ENCODE assay signal across 1 cellular context in the genomic region with DNA sequence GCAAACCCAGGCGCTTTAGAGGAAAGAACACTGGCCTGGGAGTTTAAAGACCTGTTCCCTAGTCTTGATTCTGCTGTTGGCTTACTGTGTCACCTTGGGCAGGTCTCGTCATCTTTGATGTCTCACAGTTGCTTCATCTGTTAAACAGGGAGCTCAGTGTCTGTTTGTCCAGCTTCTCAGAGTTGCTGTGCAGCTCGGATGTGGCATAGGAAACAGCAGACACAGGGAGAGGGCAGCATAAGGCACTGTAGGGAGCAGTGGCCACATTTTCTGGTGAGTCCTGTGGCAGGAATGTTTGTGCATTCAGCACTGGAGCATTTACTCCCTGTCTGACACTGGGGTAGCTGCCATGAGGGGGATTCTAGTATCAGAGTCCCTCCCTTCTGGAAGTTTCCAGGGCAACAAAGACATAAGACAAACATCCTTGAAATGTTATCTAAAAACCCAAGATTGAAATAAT.
TF ChIP-seq lines count a peak whose summit lies in the region.

No MANE protein-coding gene starts in this region.

TF ChIP-seq in WTC11, 78 proteins besides CTCF, POLR2A, EP300 and RAD21 (continued from another document):
- TF ChIP-seq, protein P1, sequence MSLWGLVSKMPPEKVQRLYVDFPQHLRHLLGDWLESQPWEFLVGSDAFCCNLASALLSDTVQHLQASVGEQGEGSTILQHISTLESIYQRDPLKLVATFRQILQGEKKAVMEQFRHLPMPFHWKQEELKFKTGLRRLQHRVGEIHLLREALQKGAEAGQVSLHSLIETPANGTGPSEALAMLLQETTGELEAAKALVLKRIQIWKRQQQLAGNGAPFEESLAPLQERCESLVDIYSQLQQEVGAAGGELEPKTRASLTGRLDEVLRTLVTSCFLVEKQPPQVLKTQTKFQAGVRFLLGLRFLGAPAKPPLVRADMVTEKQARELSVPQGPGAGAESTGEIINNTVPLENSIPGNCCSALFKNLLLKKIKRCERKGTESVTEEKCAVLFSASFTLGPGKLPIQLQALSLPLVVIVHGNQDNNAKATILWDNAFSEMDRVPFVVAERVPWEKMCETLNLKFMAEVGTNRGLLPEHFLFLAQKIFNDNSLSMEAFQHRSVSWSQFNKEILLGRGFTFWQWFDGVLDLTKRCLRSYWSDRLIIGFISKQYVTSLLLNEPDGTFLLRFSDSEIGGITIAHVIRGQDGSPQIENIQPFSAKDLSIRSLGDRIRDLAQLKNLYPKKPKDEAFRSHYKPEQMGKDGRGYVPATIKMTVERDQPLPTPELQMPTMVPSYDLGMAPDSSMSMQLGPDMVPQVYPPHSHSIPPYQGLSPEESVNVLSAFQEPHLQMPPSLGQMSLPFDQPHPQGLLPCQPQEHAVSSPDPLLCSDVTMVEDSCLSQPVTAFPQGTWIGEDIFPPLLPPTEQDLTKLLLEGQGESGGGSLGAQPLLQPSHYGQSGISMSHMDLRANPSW (CRISPR knock-in tag; conservative IDR thresholded peaks at IDR 0.05; ENCODE audit: low read depth): no peak
- no peak for TF ChIP-seq EMX1 (CRISPR knock-in tag; IDR thresholded peaks at IDR 0.05)
- TF ChIP-seq, protein P2, sequence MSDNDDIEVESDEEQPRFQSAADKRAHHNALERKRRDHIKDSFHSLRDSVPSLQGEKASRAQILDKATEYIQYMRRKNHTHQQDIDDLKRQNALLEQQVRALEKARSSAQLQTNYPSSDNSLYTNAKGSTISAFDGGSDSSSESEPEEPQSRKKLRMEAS (CRISPR knock-in tag; IDR thresholded peaks at IDR 0.05): no peak
- TF ChIP-seq, protein P3, sequence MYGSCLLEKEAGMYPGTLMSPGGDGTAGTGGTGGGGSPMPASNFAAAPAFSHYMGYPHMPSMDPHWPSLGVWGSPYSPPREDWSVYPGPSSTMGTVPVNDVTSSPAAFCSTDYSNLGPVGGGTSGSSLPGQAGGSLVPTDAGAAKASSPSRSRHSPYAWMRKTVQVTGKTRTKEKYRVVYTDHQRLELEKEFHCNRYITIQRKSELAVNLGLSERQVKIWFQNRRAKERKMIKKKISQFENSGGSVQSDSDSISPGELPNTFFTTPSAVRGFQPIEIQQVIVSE (CRISPR knock-in tag; IDR thresholded peaks at IDR 0.05; ENCODE audit: borderline replicate concordance): no peak
